8 cellular contexts compared by ENCODE assay signal in genomic region chr11:44568706-44569473, GRCh38. TPM values are rescaled to one million over a fixed set of nuclear protein-coding genes. Genes with fewer than 3 reads are reported as not detected.
DNase-seq lines count a peak whose midpoint lies in the region; ATAC-seq and TF ChIP-seq lines count a peak whose summit lies in the region.

No MANE protein-coding gene starts in this region.

- H3K4me3 ChIP-seq in BLaER1 (peak overlapping the region; percentile 55), breast epithelium (peak overlapping the region in 1 of 3 donors; percentile 32), lower lobe of right lung (peak overlapping the region; percentile 79)

- peaks cover 84% of the 10 kb centered on the region for H3K4me1 Mint-ChIP-seq in activated B cell treated with CpG ODN at 0.5 μM for 24 hours

- ATAC-seq in GM19467 (IDR thresholded peaks at IDR 0.05; ENCODE audit: unreplicated experiment) (peak; percentile 34), activated B cell treated with CpG ODN at 0.5 μM for 24 hours (ENCODE audit: low read depth) (peak; percentile 44), lower lobe of right lung (peak; percentile 6 to 9)

- H3K36me3 Mint-ChIP-seq in activated B cell treated with CpG ODN at 0.5 μM for 24 hours (ENCODE audit: low read depth): peaks cover 79% of the 10 kb centered on the region

- no peaks in the 10 kb centered on the region for H3K36me3 ChIP-seq in BLaER1
- H3K36me3 ChIP-seq in breast epithelium: no peaks in the 10 kb centered on the region
- no peaks in the 10 kb centered on the region for H3K36me3 ChIP-seq in lower lobe of right lung

- peaks cover 94% of the 10 kb centered on the region for H3K4me1 ChIP-seq in BLaER1
- H3K4me1 ChIP-seq in breast epithelium: peaks cover 13 to 20% of the 10 kb centered on the region in 2 donors
- peaks cover 94% of the 10 kb centered on the region for H3K4me1 ChIP-seq in lower lobe of right lung

- H3K9me3 ChIP-seq in BLaER1: no peaks in the 10 kb centered on the region
- no peaks in the 10 kb centered on the region for H3K9me3 ChIP-seq in breast epithelium
- no peaks in the 10 kb centered on the region for H3K9me3 ChIP-seq in lower lobe of right lung

- H3K27ac ChIP-seq in BLaER1 (peak overlapping the region; percentile 96), breast epithelium (peak overlapping the region; percentile 65 to 90), lower lobe of right lung (peak overlapping the region; percentile 84)

- POLR2A ChIA-PET in activated B cell treated with CpG ODN at 0.5 μM for 24 hours (lab: Charles Lee): interaction anchor here (0.5 to 17.5 kb wide), 15 partner anchors 9 to 460 kb away, joined by 3 to 485 read pairs (median 7); no protein-coding TSS in a partner anchor

- CTCF ChIA-PET in activated B cell treated with CpG ODN at 0.5 μM for 24 hours (lab: Charles Lee): interaction anchor here (0.6 to 2.7 kb wide), 11 partner anchors 9 to 53 kb away, joined by 3 to 18 read pairs (median 5); no protein-coding TSS in a partner anchor

- H4K20me1 ChIP-seq in BLaER1: no peaks in the 10 kb centered on the region

- H3K9ac ChIP-seq in BLaER1: peak overlapping the region; percentile 80

- no peaks in the 10 kb centered on the region for H3K9me3 Mint-ChIP-seq in activated B cell treated with CpG ODN at 0.5 μM for 24 hours

- intact Hi-C loops in activated B cell treated with CpG ODN at 0.5 μM for 24 hours (cut with micrococcal nuclease) (loop anchor here (1.0 to 10.0 kb wide), 8 partner anchors 10 to 1363 kb away; partner anchors contain the start of genes API5 and SLC35C1), breast epithelium (cut with DNase I; ENCODE audit: low total_unique reads) (no loop called here), lower lobe of right lung (cut with DNase I) (no loop called here)

- DNase-seq in HK-2 (ENCODE audit: unreplicated experiment): peak; percentile 83
- peak; percentile 71 for DNase-seq in activated B cell treated with CpG ODN at 0.5 μM for 24 hours
- DNase-seq in breast epithelium (ENCODE audit: low spot score in 2 of 2): peak; percentile 64 to 65
- peak; percentile 87 for DNase-seq in lower lobe of right lung
- peak; percentile 79 to 87 for DNase-seq in stimulated activated CD8-positive, alpha-beta memory T cell treated with anti-CD3 and anti-CD28 coated beads, Interleukin-15, amount 100 ng/mL, for 4 hours (ENCODE audit: low read depth in 2 of 2)
- DNase-seq in NCI-H146 treated with DMSO at 0.1 percent for 48 hours (lab: John Stamatoyannopoulos, UW; ENCODE audit: unreplicated experiment): no peak

- TF ChIP-seq POLR2A in breast epithelium (IDR thresholded peaks at IDR 0.05): no peak

- no peaks in the 10 kb centered on the region for H3K27me3 ChIP-seq in BLaER1
- no peaks in the 10 kb centered on the region for H3K27me3 ChIP-seq in breast epithelium
- no peaks in the 10 kb centered on the region for H3K27me3 ChIP-seq in lower lobe of right lung (ENCODE audit: low read depth)

- peak overlapping the region; percentile 99 for H3K4me2 ChIP-seq in BLaER1

- H3K4me3 Mint-ChIP-seq in activated B cell treated with CpG ODN at 0.5 μM for 24 hours: peak overlapping the region; percentile 92

- TF ChIP-seq CTCF in activated B cell treated with CpG ODN at 0.5 μM for 24 hours (IDR thresholded peaks at IDR 0.05): no peak
- no peak for TF ChIP-seq CTCF in breast epithelium (IDR thresholded peaks at IDR 0.05)
- TF ChIP-seq CTCF in lower lobe of right lung (IDR thresholded peaks at IDR 0.05): no peak

- no peaks in the 10 kb centered on the region for H3K27me3 Mint-ChIP-seq in activated B cell treated with CpG ODN at 0.5 μM for 24 hours

- peak overlapping the region; percentile 80 for H3K27ac Mint-ChIP-seq in activated B cell treated with CpG ODN at 0.5 μM for 24 hours

RNA-seq across cellular contexts. Expression of gene CD82, which starts 3.4 kb away (rescaled TPM):
- 728 and 770 TPM in 2 replicates for total RNA-seq in activated B cell treated with CpG ODN at 0.5 μM for 24 hours
- total RNA-seq in breast epithelium: 10 to 100 TPM; 12.0 to 40.4 (median 38.0) TPM
- total RNA-seq in lower lobe of right lung: 129 TPM
